In the genomic region with DNA sequence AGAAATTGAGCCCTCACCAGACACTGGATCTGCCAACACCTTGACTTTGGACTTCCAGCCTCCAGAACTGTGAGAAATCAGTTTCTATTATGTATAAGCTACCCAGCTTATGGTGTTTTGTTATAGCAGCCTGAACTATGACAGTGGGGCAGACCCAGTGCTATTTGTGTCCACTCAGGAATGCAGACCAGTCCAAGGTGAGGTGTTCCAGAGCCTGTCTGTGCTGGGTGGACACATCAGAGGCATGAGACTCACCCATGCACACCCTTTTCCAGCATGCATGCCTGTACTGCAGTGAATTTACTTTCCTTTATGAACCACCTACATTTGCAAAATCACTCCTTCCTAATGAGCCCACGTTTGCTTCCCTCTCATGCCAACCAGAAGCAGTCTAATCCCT, we compare ENCODE assay signal across 20 cellular contexts. TPM values are rescaled to one million over a fixed set of nuclear protein-coding genes. Genes with fewer than 3 reads are reported as not detected.
DNase-seq lines count a peak whose midpoint lies in the region; ATAC-seq and TF ChIP-seq lines count a peak whose summit lies in the region.
"Had no signal": no experiment of that assay in that cellular context is flagged by ENCODE, and none has a peak within 500 bp of the region (broad histone marks: within the 10 kb centered on the region; RNA-seq: fewer than 3 reads in every experiment).

No MANE protein-coding gene starts in this region.

- peaks cover 2% of the 10 kb centered on the region for H3K27me3 Mint-ChIP-seq in neural progenitor cell (ENCODE audit: insufficient read depth, low read depth)
- H3K27me3 Mint-ChIP-seq in type B pancreatic cell = peaks cover 28% of the 10 kb centered on the region

- H3K4me2 ChIP-seq in neural progenitor cell = peak overlapping the region; percentile 63

- H3K9me3 ChIP-seq in right cardiac atrium (ENCODE audit: control insufficient read depth, low read length) = no peaks in the 10 kb centered on the region
- H3K9me3 ChIP-seq in heart right ventricle = no peaks in the 10 kb centered on the region
- H3K9me3 ChIP-seq in neural progenitor cell (ENCODE audit: low read depth) = no peaks in the 10 kb centered on the region
- H3K9me3 ChIP-seq: HAP-1 had no signal

- peaks cover 7% of the 10 kb centered on the region for H3F3A ChIP-seq in neural progenitor cell (ENCODE audit: low read depth)

- DNase-seq in Right ventricle myocardium superior (no peak), right cardiac atrium (no peak), heart right ventricle (no peak), neural progenitor cell (ENCODE audit: low spot score) (no peak), type B pancreatic cell (ENCODE audit: extremely low spot score, unreplicated experiment) (no peak), H7 (no peak)
- DNase-seq in stimulated activated naive CD4-positive, alpha-beta T cell treated with Interleukin-2 at 50 U/mL for 16 hours (lab: John Stamatoyannopoulos, UW) = no peak
- DNase-seq: 8988T, ACHN, DND-41, HFFc6, Kasumi-1, MV-4-11, NCI-H2029 treated with DMSO at 0.1 percent for 48 hours, NCI-H526 treated with DMSO at 0.1 percent for 48 hours, RPMI8226, SHP77 treated with DMSO at 0.1 percent for 48 hours had no signal

- H3K4me1 Mint-ChIP-seq in neural progenitor cell (peaks cover 19% of the 10 kb centered on the region), type B pancreatic cell (ENCODE audit: unreplicated experiment) (peaks cover 16% of the 10 kb centered on the region)

- no peaks in the 10 kb centered on the region for H4K20me1 ChIP-seq in neural progenitor cell (ENCODE audit: low read depth)

- no peaks in the 10 kb centered on the region for H3K4me1 ChIP-seq in right cardiac atrium (ENCODE audit: control insufficient read depth, insufficient read depth, low read length)
- peaks cover 0 to 26% (median 11%) of the 10 kb centered on the region in 9 donors for H3K4me1 ChIP-seq in heart right ventricle
- peaks cover 28% of the 10 kb centered on the region for H3K4me1 ChIP-seq in neural progenitor cell
- H3K4me1 ChIP-seq: HAP-1 had no signal

- ATAC-seq in Right ventricle myocardium superior (ENCODE audit: poor library complexity) = peak; percentile 61
- no peak for ATAC-seq in right cardiac atrium
- ATAC-seq in heart right ventricle = peak in 3 of 8 donors; percentile 38 to 54 (median 45)
- no peak for ATAC-seq in HG02588 (IDR thresholded peaks at IDR 0.05; ENCODE audit: unreplicated experiment)
- ATAC-seq: K562 had no signal

- intact Hi-C loops in Right ventricle myocardium superior (cut with DNase I) (no loop called here), right cardiac atrium (cut with DNase I) (no loop called here), heart right ventricle (cut with DNase I) (no loop called here)

- H3K27ac ChIP-seq in right cardiac atrium (ENCODE audit: low read length) (no peak overlapping the region), heart right ventricle (peak overlapping the region in 6 of 10 donors; percentile 7 to 60 (median 36)), neural progenitor cell (no peak overlapping the region)

- H3K36me3 ChIP-seq in heart right ventricle = no peaks in the 10 kb centered on the region
- H3K36me3 ChIP-seq in neural progenitor cell = no peaks in the 10 kb centered on the region
- H3K36me3 ChIP-seq in H7 (replicated peaks; ENCODE audit: control insufficient read depth, insufficient read depth, low read length) = no peaks in the 10 kb centered on the region
- H3K36me3 ChIP-seq: HAP-1 had no signal

- H3K9ac ChIP-seq in neural progenitor cell = no peak overlapping the region

- H3K36me3 Mint-ChIP-seq in neural progenitor cell (no peaks in the 10 kb centered on the region), type B pancreatic cell (no peaks in the 10 kb centered on the region)

- no peak for TF ChIP-seq CTCF in heart right ventricle (IDR thresholded peaks at IDR 0.05)
- no peak for TF ChIP-seq CTCF in neural progenitor cell (IDR thresholded peaks at IDR 0.05)
- no peak for TF ChIP-seq CTCF in type B pancreatic cell (conservative IDR thresholded peaks at IDR 0.05)

- no peak overlapping the region for H3K4me3 Mint-ChIP-seq in neural progenitor cell
- peak overlapping the region; percentile 16 for H3K4me3 Mint-ChIP-seq in type B pancreatic cell
- H3K4me3 Mint-ChIP-seq: HFFc6 had no signal

- no peaks in the 10 kb centered on the region for H3K27me3 ChIP-seq in right cardiac atrium (ENCODE audit: control insufficient read depth, insufficient read depth)
- H3K27me3 ChIP-seq in heart right ventricle = no peaks in the 10 kb centered on the region
- no peaks in the 10 kb centered on the region for H3K27me3 ChIP-seq in neural progenitor cell
- H3K27me3 ChIP-seq in H7 (ENCODE audit: control insufficient read depth, insufficient read depth, low read length) = no peaks in the 10 kb centered on the region

- H3K27ac Mint-ChIP-seq in neural progenitor cell (peak overlapping the region; percentile 18), type B pancreatic cell (peak overlapping the region; percentile 62)
- H3K27ac Mint-ChIP-seq: HFFc6 had no signal

- H3K9me3 Mint-ChIP-seq in neural progenitor cell = no peaks in the 10 kb centered on the region
- H3K9me3 Mint-ChIP-seq in type B pancreatic cell = no peaks in the 10 kb centered on the region
- H3K9me3 Mint-ChIP-seq: HFFc6 had no signal

- WGBS in right cardiac atrium = 42% methylated on average over 1 of the region's 1 CpG
- 43% methylated on average over 1 of the region's 1 CpG for WGBS in heart right ventricle, 2 donors

- no peak overlapping the region for H3K4me3 ChIP-seq in right cardiac atrium (ENCODE audit: low read length)
- no peak overlapping the region for H3K4me3 ChIP-seq in heart right ventricle
- H3K4me3 ChIP-seq in neural progenitor cell = no peak overlapping the region
- H3K4me3 ChIP-seq in H7 (ENCODE audit: insufficient read depth, low read depth, low read length) = no peak overlapping the region
- H3K4me3 ChIP-seq: HAP-1, K562 had no signal

- peak overlapping the region; percentile 11 for H2AFZ ChIP-seq in neural progenitor cell (replicated peaks)

- H3K79me2 ChIP-seq in neural progenitor cell (ENCODE audit: low read depth) = no peaks in the 10 kb centered on the region

RNA-seq across cellular contexts. Expression of gene DET1, which starts 27.6 kb away (rescaled TPM):
- total RNA-seq in Right ventricle myocardium superior (6.8 TPM), right cardiac atrium (1 to 10 TPM; 5.1 to 8.0 (median 6.8) TPM), heart right ventricle (10 to 100 TPM in 1 of 10 donors, 1 to 10 TPM in 9; 6.5 to 10.5 (median 8.7) TPM), neural progenitor cell (ENCODE audit: low replicate concordance) (19.0 and 21.3 TPM in 2 replicates), type B pancreatic cell (ENCODE audit: low replicate concordance) (4.4 and 10.7 TPM in 2 replicates)
- polyA plus RNA-seq in right cardiac atrium (6.0 TPM), heart right ventricle (1 to 10 TPM; 2.9 to 3.4 TPM)
- total RNA-seq in H7 (2014; rRNA removed; shearing (Covaris generic)) = 7.7 and 8.2 TPM in 2 replicates

RNA-seq across cellular contexts. Expression of gene AEN, which starts 47.1 kb away (rescaled TPM):
- total RNA-seq in Right ventricle myocardium superior = 10.0 TPM
- 1 to 10 TPM; 4.0 to 9.5 (median 6.9) TPM for total RNA-seq in right cardiac atrium
- 4.1 TPM for polyA plus RNA-seq in right cardiac atrium
- total RNA-seq in heart right ventricle = 1 to 10 TPM; 4.0 to 9.5 (median 5.6) TPM
- 10 to 100 TPM in 1 of 2 donors, 1 to 10 TPM in 1; 3.4 to 13.2 TPM for polyA plus RNA-seq in heart right ventricle
- total RNA-seq in neural progenitor cell (ENCODE audit: low replicate concordance) = 35.0 and 60.9 TPM in 2 replicates
- total RNA-seq in type B pancreatic cell (ENCODE audit: low replicate concordance) = 48.9 and 62.9 TPM in 2 replicates
- total RNA-seq in H7 (2014; rRNA removed; shearing (Covaris generic)) = 60.7 and 64.8 TPM in 2 replicates

Comparison
In these comparisons a context has a peak if more than half of its experiments do, and no peak if none do; other contexts are left out.
1. H3K27ac ChIP-seq: peak in heart right ventricle (6 of 10); none in right cardiac atrium (single experiment) and neural progenitor cell (single experiment).